19 cellular contexts compared by ENCODE assay signal in the genomic region with DNA sequence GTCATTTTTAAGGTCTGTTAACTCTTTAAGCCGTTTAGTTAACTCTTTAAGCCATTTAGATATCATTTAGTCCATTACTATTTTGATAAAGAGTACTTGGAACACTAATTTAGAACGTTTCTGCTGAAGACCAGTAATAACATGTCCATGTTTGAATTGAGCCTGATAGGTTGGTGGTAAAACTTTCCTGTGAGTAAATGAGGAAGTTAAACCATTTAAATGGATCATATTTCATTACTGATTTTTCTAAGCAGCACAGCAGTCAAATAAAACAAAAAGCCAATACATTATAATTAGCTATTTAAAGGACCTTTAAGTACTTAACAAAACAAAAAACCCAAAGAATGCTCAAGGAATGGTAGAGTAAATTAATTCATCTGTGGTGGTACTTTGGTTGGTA. TPM values are rescaled to one million over a fixed set of nuclear protein-coding genes. Genes with fewer than 3 reads are reported as not detected.
A peak's percentile ranks its signal among the peaks of the same experiment; 100 is the strongest.
DNase-seq lines count a peak whose midpoint lies in the region; ATAC-seq, FAIRE-seq and TF ChIP-seq lines count a peak whose summit lies in the region.
"Had no signal": no experiment of that assay in that cellular context is flagged by ENCODE, and none has a peak within 500 bp of the region (broad histone marks: within the 10 kb centered on the region; RNA-seq: fewer than 3 reads in every experiment).

No MANE protein-coding gene starts in this region.

- ATAC-seq in activated B cell treated with CpG ODN at 0.5 μM for 24 hours (ENCODE audit: low read depth) (no peak), HG03432 (IDR thresholded peaks at IDR 0.05; ENCODE audit: unreplicated experiment) (no peak)
- ATAC-seq: activated T-helper 17 cell treated with anti-CD3 and anti-CD28 coated beads, Interleukin-2, amount 50 U/mL, for 72 hours; left lobe of liver had no signal

- H3K4me1 Mint-ChIP-seq in activated B cell treated with CpG ODN at 0.5 μM for 24 hours = peaks cover 88% of the 10 kb centered on the region
- H3K4me1 Mint-ChIP-seq: neural progenitor cell had no signal

- peak; percentile 64 for DNase-seq in DMS153 (lab: John Stamatoyannopoulos, UW)
- DNase-seq in DMS153 treated with DMSO at 0.1 percent for 48 hours (lab: John Stamatoyannopoulos, UW; ENCODE audit: unreplicated experiment) = no peak
- DNase-seq in GM12891 (ENCODE audit: insufficient read length, low spot score) = no peak
- peak; percentile 3 to 27 for DNase-seq in NCI-H526 (lab: John Stamatoyannopoulos, UW)
- DNase-seq in activated B cell treated with CpG ODN at 0.5 μM for 24 hours = no peak
- DNase-seq in pons (ENCODE audit: low spot score) = no peak
- no peak for DNase-seq in COLO668 (lab: John Stamatoyannopoulos, UW; ENCODE audit: unreplicated experiment)
- DNase-seq: BE2C, dorsolateral prefrontal cortex, esophagus squamous epithelium, NCI-H2081 treated with DMSO at 0.1 percent for 48 hours, PC-9, SJCRH30 had no signal

- POLR2A ChIA-PET in activated B cell treated with CpG ODN at 0.5 μM for 24 hours (lab: Charles Lee) = interaction anchor here (1.2 to 1.6 kb wide), 3 partner anchors 9 to 31 kb away, joined by 3 to 4 read pairs (median 4); no protein-coding TSS in a partner anchor

- TF ChIP-seq CTCF in activated B cell treated with CpG ODN at 0.5 μM for 24 hours (IDR thresholded peaks at IDR 0.05) = no peak

- CTCF ChIA-PET in activated B cell treated with CpG ODN at 0.5 μM for 24 hours (lab: Charles Lee) = interaction anchor here (1.0 to 1.7 kb wide), 2 partner anchors 30 to 68 kb away, joined by 3 to 5 read pairs; a partner anchor contains a TSS

- intact Hi-C loops in activated B cell treated with CpG ODN at 0.5 μM for 24 hours (cut with micrococcal nuclease) = no loop called here

- peak; percentile 47 for FAIRE-seq in GM12891 (lab: Jason Lieb, UNC)
- FAIRE-seq: D721Med, HTR-8/SVneo had no signal

- no peak overlapping the region for H3K4me3 Mint-ChIP-seq in activated B cell treated with CpG ODN at 0.5 μM for 24 hours
- H3K4me3 Mint-ChIP-seq: activated T-helper 17 cell treated with anti-CD3 and anti-CD28 coated beads, Interleukin-2, amount 50 U/mL, for 72 hours; neural progenitor cell had no signal

- peaks cover 25% of the 10 kb centered on the region for H3K36me3 Mint-ChIP-seq in activated B cell treated with CpG ODN at 0.5 μM for 24 hours (ENCODE audit: low read depth)

- H3K27ac Mint-ChIP-seq in activated B cell treated with CpG ODN at 0.5 μM for 24 hours = peak overlapping the region; percentile 71
- H3K27ac Mint-ChIP-seq: activated T-helper 17 cell treated with anti-CD3 and anti-CD28 coated beads, Interleukin-2, amount 50 U/mL, for 72 hours; neural progenitor cell had no signal

- no peaks in the 10 kb centered on the region for H3K27me3 Mint-ChIP-seq in activated B cell treated with CpG ODN at 0.5 μM for 24 hours
- H3K27me3 Mint-ChIP-seq: activated T-helper 17 cell treated with anti-CD3 and anti-CD28 coated beads, Interleukin-2, amount 50 U/mL, for 72 hours had no signal

- peaks cover 12% of the 10 kb centered on the region for H3K9me3 Mint-ChIP-seq in activated B cell treated with CpG ODN at 0.5 μM for 24 hours

- no peak for TF ChIP-seq POLR2A in GM12891 (IDR thresholded peaks at IDR 0.05; ENCODE audit: low read depth, low read length)

TF ChIP-seq in GM12891, 5 proteins besides CTCF, POLR2A, EP300 and RAD21:
- TF ChIP-seq SPI1 (IDR thresholded peaks at IDR 0.05; ENCODE audit: low read depth, low read length) (no peak), PAX5 (IDR thresholded peaks at IDR 0.05; ENCODE audit: insufficient read depth, low read length, severe bottlenecking) (no peak), POLR2AphosphoS5 (IDR thresholded peaks at IDR 0.05; ENCODE audit: low read depth, low read length) (no peak)

RNA-seq across cellular contexts. Expression of a gene that starts 29.4 kb away (rescaled TPM):
- polyA plus RNA-seq in GM12891 (2012; ENCODE audit: low read depth, missing spikeins) = 10.7 TPM
- 31.4 and 38.9 TPM in 2 replicates for total RNA-seq in activated B cell treated with CpG ODN at 0.5 μM for 24 hours

RNA-seq across cellular contexts. Expression of a gene that starts 29.8 kb away (rescaled TPM):
- polyA plus RNA-seq in GM12891 (2012; ENCODE audit: low read depth, missing spikeins) = 18.2 TPM
- 15.3 and 16.3 TPM in 2 replicates for total RNA-seq in activated B cell treated with CpG ODN at 0.5 μM for 24 hours

Comparison
In these comparisons a context has a peak if more than half of its experiments do, and no peak if none do; other contexts are left out.
1. DNase-seq: peak in DMS153 (single experiment) and NCI-H526 (2 of 2); none in DMS153 treated with DMSO at 0.1 percent for 48 hours (single experiment), GM12891 (single experiment), activated B cell treated with CpG ODN at 0.5 μM for 24 hours (single experiment), pons (single experiment) and COLO668 (single experiment).